ENCODE assay signal across 20 cellular contexts in the genomic region with DNA sequence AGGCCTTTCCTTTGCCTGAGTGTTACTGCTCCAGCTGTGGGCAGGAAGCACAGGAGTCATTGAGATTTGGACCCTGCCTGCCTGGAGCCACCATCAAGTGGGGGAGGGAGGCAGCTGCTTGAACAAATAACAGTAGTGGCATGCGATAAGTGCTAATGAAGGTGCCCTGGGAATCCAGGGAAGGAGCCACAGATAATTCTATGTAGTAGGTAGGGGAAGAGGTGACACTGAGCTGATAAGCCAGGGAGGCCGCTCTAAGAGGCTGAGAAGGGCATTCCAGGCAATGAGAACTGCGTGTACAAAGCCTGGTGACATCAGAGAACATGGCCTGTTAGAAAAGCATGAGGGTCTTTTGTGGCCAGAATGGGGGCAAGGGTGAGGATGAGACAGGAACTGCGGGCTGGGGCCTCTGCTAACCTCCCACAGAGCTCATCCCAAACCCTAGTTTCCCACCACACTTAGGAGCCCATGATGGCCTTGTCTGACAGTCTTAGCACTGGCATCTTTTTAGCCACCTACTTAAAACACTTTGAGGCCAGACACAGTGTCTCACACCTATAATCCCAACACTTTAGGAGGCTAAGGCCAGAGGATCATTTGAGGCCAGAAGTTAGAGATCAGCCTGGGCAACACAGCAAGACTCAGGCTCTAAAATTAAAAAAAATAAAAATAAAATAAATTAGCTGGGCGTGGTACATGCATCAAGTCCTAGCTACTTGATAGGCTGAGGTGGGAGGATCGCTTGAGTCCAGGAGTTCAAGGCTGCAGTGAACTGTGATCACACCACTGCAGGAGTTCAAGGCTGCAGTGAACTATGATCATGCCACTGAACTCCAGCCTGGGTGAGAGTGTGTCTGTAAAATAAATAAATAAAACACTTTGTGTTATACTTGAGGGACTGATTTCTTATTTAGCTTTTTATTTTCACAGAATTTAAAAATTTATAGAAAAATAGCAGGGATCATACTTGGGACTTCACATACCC. TPM values are rescaled to one million over a fixed set of nuclear protein-coding genes. Genes with fewer than 3 reads are reported as not detected.
DNase-seq lines count a peak whose midpoint lies in the region; ATAC-seq and TF ChIP-seq lines count a peak whose summit lies in the region.
"Had no signal": no experiment of that assay in that cellular context is flagged by ENCODE, and none has a peak within 500 bp of the region (broad histone marks: within the 10 kb centered on the region; RNA-seq: fewer than 3 reads in every experiment).

No MANE protein-coding gene starts in this region.

- ATAC-seq in CD4-positive, CD25-positive, alpha-beta regulatory T cell (ENCODE audit: low read depth in 2 of 2), result no peak
- no peak for ATAC-seq in naive thymus-derived CD8-positive, alpha-beta T cell
- ATAC-seq in GM18505 (IDR thresholded peaks at IDR 0.05; ENCODE audit: unreplicated experiment), result no peak
- ATAC-seq: activated CD8-positive, alpha-beta T cell treated with anti-CD3 and anti-CD28 coated beads, Interleukin-2, amount 10 ng/mL, durations not matched to agents 7 days and 5 days; left cardiac atrium; Panc1 had no signal

- peak overlapping the region; percentile 84 to 94 (median 85) for H3K27ac Mint-ChIP-seq in CD4-positive, CD25-positive, alpha-beta regulatory T cell
- H3K27ac Mint-ChIP-seq in naive thymus-derived CD8-positive, alpha-beta T cell, result peak overlapping the region in 9 of 10 donors; percentile 0 to 89 (median 63)
- H3K27ac Mint-ChIP-seq: activated CD8-positive, alpha-beta T cell treated with anti-CD3 and anti-CD28 coated beads, Interleukin-2, amount 10 ng/mL, durations not matched to agents 7 days and 5 days; activated T-helper 1 cell treated with anti-CD3 and anti-CD28 coated beads, Interleukin-12 subunit alpha, Interleukin-12 subunit beta, Interleukin-2, Interleukin-4 antibody, amounts not matched to agents 30 ng/mL and 10 ng/mL and 1 ng/mL, durations not matched to agents 14 hours and 24 hours and 36 hours had no signal

- H3K4me3 Mint-ChIP-seq in CD4-positive, CD25-positive, alpha-beta regulatory T cell, result no peak overlapping the region
- H3K4me3 Mint-ChIP-seq in naive thymus-derived CD8-positive, alpha-beta T cell, result no peak overlapping the region
- H3K4me3 Mint-ChIP-seq: activated CD8-positive, alpha-beta T cell treated with anti-CD3 and anti-CD28 coated beads, Interleukin-2, amount 10 ng/mL, durations not matched to agents 7 days and 5 days; activated T-helper 1 cell treated with anti-CD3 and anti-CD28 coated beads, Interleukin-12 subunit alpha, Interleukin-12 subunit beta, Interleukin-2, Interleukin-4 antibody, amounts not matched to agents 30 ng/mL and 10 ng/mL and 1 ng/mL, durations not matched to agents 14 hours and 24 hours and 36 hours; brain had no signal

- WGBS in lower leg skin, 2 donors, result 89 to 95% methylated on average over 6 of the region's 6 CpGs

- peaks cover 20% of the 10 kb centered on the region for H3K36me3 ChIP-seq in CD4-positive, CD25-positive, alpha-beta regulatory T cell (ENCODE audit: control insufficient read depth, insufficient read depth, low read length)
- peaks cover 4 to 22% of the 10 kb centered on the region in 2 donors for H3K36me3 ChIP-seq in duodenal mucosa (ENCODE audit: control insufficient read depth in 1 of 2, insufficient read depth in 2 of 2, low read length in 2 of 2)
- H3K36me3 ChIP-seq: colonic mucosa, right atrium auricular region had no signal

- no peaks in the 10 kb centered on the region for H3K27me3 Mint-ChIP-seq in CD4-positive, CD25-positive, alpha-beta regulatory T cell
- no peaks in the 10 kb centered on the region for H3K27me3 Mint-ChIP-seq in naive thymus-derived CD8-positive, alpha-beta T cell
- H3K27me3 Mint-ChIP-seq: brain had no signal

- TF ChIP-seq POLR2A in GM18505 (IDR thresholded peaks at IDR 0.05; ENCODE audit: borderline replicate concordance, extremely low read depth, insufficient read depth, insufficient read length) (no peak), lower leg skin (IDR thresholded peaks at IDR 0.05) (no peak)

- H3K4me1 Mint-ChIP-seq in CD4-positive, CD25-positive, alpha-beta regulatory T cell, result peaks cover 26 to 56% (median 38%) of the 10 kb centered on the region in 4 donors
- H3K4me1 Mint-ChIP-seq in naive thymus-derived CD8-positive, alpha-beta T cell, result peaks cover 47 to 71% (median 64%) of the 10 kb centered on the region in 4 donors

- H3K4me1 ChIP-seq in CD4-positive, CD25-positive, alpha-beta regulatory T cell (ENCODE audit: control insufficient read depth, insufficient read depth, low read length, poor library complexity, severe bottlenecking), result no peaks in the 10 kb centered on the region
- H3K4me1 ChIP-seq in duodenal mucosa (ENCODE audit: control insufficient read depth in 1 of 2, insufficient read depth in 2 of 2, low read length in 2 of 2), result peaks cover 11 to 30% of the 10 kb centered on the region in 2 donors
- H3K4me1 ChIP-seq: colonic mucosa, right atrium auricular region, SJSA1 had no signal

- H3K9me3 Mint-ChIP-seq in CD4-positive, CD25-positive, alpha-beta regulatory T cell, result no peaks in the 10 kb centered on the region
- H3K9me3 Mint-ChIP-seq in naive thymus-derived CD8-positive, alpha-beta T cell, result no peaks in the 10 kb centered on the region
- H3K9me3 Mint-ChIP-seq: activated T-helper 1 cell treated with anti-CD3 and anti-CD28 coated beads, Interleukin-12 subunit alpha, Interleukin-12 subunit beta, Interleukin-2, Interleukin-4 antibody, amounts not matched to agents 30 ng/mL and 10 ng/mL and 1 ng/mL, durations not matched to agents 14 hours and 24 hours and 36 hours; brain had no signal

- POLR2A ChIA-PET in naive thymus-derived CD8-positive, alpha-beta T cell (lab: Charles Lee), result interaction anchor here (0.6 to 1.6 kb wide), 3 partner anchors 11 to 63 kb away, joined by 3 to 5 read pairs (median 3); no protein-coding TSS in a partner anchor

- H3K4me3 ChIP-seq in CD4-positive, CD25-positive, alpha-beta regulatory T cell (ENCODE audit: low read depth, low read length), result no peak overlapping the region
- H3K4me3 ChIP-seq in duodenal mucosa (ENCODE audit: low read depth in 1 of 2, low read length in 2 of 2) (no peak overlapping the region), lower leg skin (ENCODE audit: low read depth, poor library complexity, severe bottlenecking) (no peak overlapping the region)
- H3K4me3 ChIP-seq: colonic mucosa, right atrium auricular region, SJSA1 had no signal

- no peaks in the 10 kb centered on the region for H3K27me3 ChIP-seq in CD4-positive, CD25-positive, alpha-beta regulatory T cell (ENCODE audit: control insufficient read depth, insufficient read depth, low read length)
- H3K27me3 ChIP-seq in duodenal mucosa (ENCODE audit: control insufficient read depth in 1 of 2, insufficient read depth in 2 of 2, low read length in 2 of 2), result no peaks in the 10 kb centered on the region
- H3K27me3 ChIP-seq: colonic mucosa, right atrium auricular region, SJSA1 had no signal

- no peak overlapping the region for H3K9ac ChIP-seq in duodenal mucosa (ENCODE audit: low read depth in 1 of 2, low read length in 2 of 2)

- H3K27ac ChIP-seq in CD4-positive, CD25-positive, alpha-beta regulatory T cell (ENCODE audit: insufficient read depth, low read length, poor library complexity, severe bottlenecking), result no peak overlapping the region
- peak overlapping the region; percentile 13 for H3K27ac ChIP-seq in duodenal mucosa (ENCODE audit: low read depth, low read length)
- H3K27ac ChIP-seq: colonic mucosa, right atrium auricular region, SJSA1 had no signal

- no peak for DNase-seq in CD4-positive, CD25-positive, alpha-beta regulatory T cell
- DNase-seq in HuH-7 (ENCODE audit: low spot score) (peak; percentile 28), lower leg skin (ENCODE audit: low spot score in 2 of 2) (no peak)
- no peak for DNase-seq in naive thymus-derived CD8-positive, alpha-beta T cell
- DNase-seq in activated CD4-positive, CD25-positive, alpha-beta regulatory T cell (lab: John Stamatoyannopoulos, UW), result no peak
- DNase-seq: activated CD8-positive, alpha-beta T cell treated with anti-CD3 and anti-CD28 coated beads, Interleukin-2, amount 10 ng/mL, durations not matched to agents 7 days and 5 days; colonic mucosa; HCEC 1CT; left cardiac atrium; NCI-H1105; NCI-H2081; NK-92 treated with Interleukin-12 subunit alpha and Interleukin-12 subunit beta, amount 100 ng/mL, for 24 hours; stimulated activated CD8-positive, alpha-beta memory T cell treated with anti-CD3 and anti-CD28 coated beads, Interleukin-4, amount 100 ng/mL, for 48 hours had no signal

- intact Hi-C loops in lower leg skin (cut with DNase I; ENCODE audit: low total_unique reads), result no loop called here

- peaks cover 14% of the 10 kb centered on the region for H3K36me3 Mint-ChIP-seq in CD4-positive, CD25-positive, alpha-beta regulatory T cell
- peaks cover 0 to 29% (median 0%) of the 10 kb centered on the region in 3 donors for H3K36me3 Mint-ChIP-seq in naive thymus-derived CD8-positive, alpha-beta T cell

- TF ChIP-seq CTCF in lower leg skin (IDR thresholded peaks at IDR 0.05), result no peak

- H3K9me3 ChIP-seq in CD4-positive, CD25-positive, alpha-beta regulatory T cell (ENCODE audit: control insufficient read depth in 2 of 2, low read length in 2 of 2), result no peaks in the 10 kb centered on the region
- no peaks in the 10 kb centered on the region for H3K9me3 ChIP-seq in duodenal mucosa (ENCODE audit: control insufficient read depth in 1 of 2, low read length in 2 of 2)
- H3K9me3 ChIP-seq: colonic mucosa, right atrium auricular region had no signal

RNA-seq across cellular contexts. Expression of gene TET3, which starts 58.9 kb away (rescaled TPM):
- 26.3 TPM for total RNA-seq in CD4-positive, CD25-positive, alpha-beta regulatory T cell
- polyA plus RNA-seq in CD4-positive, CD25-positive, alpha-beta regulatory T cell, result under 1 TPM; 0.22 to 0.30 (median 0.26) TPM
- total RNA-seq in naive thymus-derived CD8-positive, alpha-beta T cell, result 10 to 100 TPM; 30.1 to 30.5 TPM
- polyA plus RNA-seq in naive thymus-derived CD8-positive, alpha-beta T cell, result 1 to 10 TPM in 1 of 3 donors, under 1 TPM in 2; 0.46 to 1.0 (median 0.61) TPM
- total RNA-seq in lower leg skin, result 10 to 100 TPM; 52.8 to 54.8 (median 54.1) TPM
